Comparison of ENCODE assay signal across 12 cellular contexts in the genomic region with DNA sequence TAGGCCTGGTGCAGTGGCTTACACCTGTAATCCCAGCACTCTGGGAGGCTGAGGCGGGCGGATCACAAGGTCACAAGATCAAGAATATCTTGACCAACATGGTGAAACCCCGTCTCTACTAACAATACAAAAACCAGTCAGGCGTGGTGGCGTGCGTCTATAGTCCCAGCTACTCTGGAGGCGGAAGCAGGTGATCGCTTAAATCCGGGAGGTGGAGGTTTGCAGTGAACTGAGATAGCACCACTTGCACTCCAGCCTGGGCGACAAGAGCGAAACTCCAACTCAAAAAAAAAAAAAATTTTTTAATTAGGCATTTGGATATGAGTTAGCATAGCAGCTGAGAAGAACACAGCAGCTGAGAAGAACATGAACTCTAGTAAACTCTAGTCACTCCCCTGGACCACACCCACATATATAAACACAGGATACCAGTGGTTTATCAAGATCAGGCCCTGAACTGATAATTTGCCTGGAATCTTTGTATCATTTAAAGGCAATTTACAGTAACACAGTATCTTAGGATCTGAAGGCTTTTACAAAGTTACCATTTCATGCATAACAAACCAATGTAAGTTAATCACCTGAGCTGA. TPM values are rescaled to one million over a fixed set of nuclear protein-coding genes. Genes with fewer than 3 reads are reported as not detected.
DNase-seq lines count a peak whose midpoint lies in the region; ATAC-seq and TF ChIP-seq lines count a peak whose summit lies in the region.
"Had no signal": no experiment of that assay in that cellular context is flagged by ENCODE, and none has a peak within 500 bp of the region (broad histone marks: within the 10 kb centered on the region; RNA-seq: fewer than 3 reads in every experiment).

No MANE protein-coding gene starts in this region.

- in situ Hi-C loops in G401 (cut with HindIII; ENCODE audit: low sequenced_read_pairs), result no loop called here

- H3K9me3 ChIP-seq in CD4-positive, alpha-beta T cell (ENCODE audit: control insufficient read depth, low read length), result no peaks in the 10 kb centered on the region
- no peaks in the 10 kb centered on the region for H3K9me3 ChIP-seq in Peyer's patch

- H3K36me3 Mint-ChIP-seq in CD4-positive, alpha-beta T cell (ENCODE audit: low read depth), result peaks cover 5% of the 10 kb centered on the region
- H3K36me3 Mint-ChIP-seq: natural killer cell had no signal

- peaks cover 36% of the 10 kb centered on the region for H3K4me1 Mint-ChIP-seq in CD4-positive, alpha-beta T cell (ENCODE audit: low read depth)

- H3K4me3 ChIP-seq in Peyer's patch, result peak overlapping the region in 1 of 4 donors; percentile 7

- ATAC-seq in CD4-positive, alpha-beta T cell (ENCODE audit: poor library complexity), result peak; percentile 70
- ATAC-seq in GM18861 (IDR thresholded peaks at IDR 0.05; ENCODE audit: unreplicated experiment), result no peak
- ATAC-seq: natural killer cell had no signal

- TF ChIP-seq CTCF in CD4-positive, alpha-beta T cell (IDR thresholded peaks at IDR 0.05), result no peak
- TF ChIP-seq CTCF in Peyer's patch (IDR thresholded peaks at IDR 0.05), result no peak

- no peak overlapping the region for H3K27ac ChIP-seq in CD4-positive, alpha-beta T cell (ENCODE audit: low read depth, low read length)
- H3K27ac ChIP-seq in Peyer's patch, result peak overlapping the region; percentile 10 to 72 (median 54)

- no peaks in the 10 kb centered on the region for H3K27me3 ChIP-seq in CD4-positive, alpha-beta T cell (ENCODE audit: control insufficient read depth, insufficient read depth, low read length)
- no peaks in the 10 kb centered on the region for H3K27me3 ChIP-seq in Peyer's patch

- H3K4me3 Mint-ChIP-seq in CD4-positive, alpha-beta T cell, result peak overlapping the region; percentile 63
- H3K4me3 Mint-ChIP-seq: natural killer cell had no signal

- no peaks in the 10 kb centered on the region for H3K9me3 Mint-ChIP-seq in CD4-positive, alpha-beta T cell
- H3K9me3 Mint-ChIP-seq: natural killer cell had no signal

- intact Hi-C loops in CD4-positive, alpha-beta T cell (cut with DNase I, micrococcal nuclease), result loop anchor here (1.0 to 10.0 kb wide), 7 partner anchors 34 to 863 kb away; a partner anchor contains a TSS

- no peaks in the 10 kb centered on the region for H3K27me3 Mint-ChIP-seq in CD4-positive, alpha-beta T cell

- H3K36me3 ChIP-seq in Peyer's patch, result no peaks in the 10 kb centered on the region

- peak in 1 of 2 donors; percentile 6 for TF ChIP-seq POLR2A in Peyer's patch (IDR thresholded peaks at IDR 0.05)

- H3K27ac Mint-ChIP-seq in CD4-positive, alpha-beta T cell, result peak overlapping the region; percentile 83
- H3K27ac Mint-ChIP-seq: natural killer cell had no signal

- POLR2A ChIA-PET in CD4-positive, alpha-beta T cell (lab: Charles Lee), result interaction anchor here (0.7 to 1.5 kb wide), 5 partner anchors 12 to 183 kb away, joined by 3 to 6 read pairs (median 4); no protein-coding TSS in a partner anchor

- DNase-seq in CD4-positive, alpha-beta T cell, result peak in 1 of 10 experiments; percentile 23
- DNase-seq in H4 (ENCODE audit: low spot score) (peak; percentile 69), Peyer's patch (peak; percentile 67 to 88 (median 71)), left kidney (ENCODE audit: low read depth, low spot score) (peak; percentile 17), NCI-H1694 treated with DMSO at 0.1 percent for 48 hours (lab: John Stamatoyannopoulos, UW) (no peak), medulla oblongata (ENCODE audit: extremely low spot score) (no peak), G401 (ENCODE audit: low spot score) (no peak)
- DNase-seq: activated CD4-positive, CD25-positive, alpha-beta regulatory T cell treated with anti-CD3 and anti-CD28 coated beads, Interleukin-2, amount 50 U/mL, for 72 hours; DMS 273 treated with DMSO at 0.1 percent for 48 hours; natural killer cell; NCI-H2227 treated with DMSO at 0.1 percent for 48 hours had no signal

- H3K4me1 ChIP-seq in Peyer's patch, result peaks cover 0 to 13% (median 5%) of the 10 kb centered on the region in 4 donors

- CTCF ChIA-PET in CD4-positive, alpha-beta T cell (lab: Charles Lee), result interaction anchor here (0.7 to 1.8 kb wide), 2 partner anchors 30 to 34 kb away, joined by 3 to 6 read pairs; no protein-coding TSS in a partner anchor

RNA-seq across cellular contexts. Expression of a gene that starts 4.6 kb away (rescaled TPM):
- total RNA-seq in CD4-positive, alpha-beta T cell, result 10 to 100 TPM; 42.1 to 44.0 TPM
- total RNA-seq in H4 (2014; rRNA removed; shearing (Covaris generic)), result 21.2 and 24.4 TPM in 2 replicates
- 10 to 100 TPM; 35.6 to 68.5 (median 61.4) TPM for total RNA-seq in Peyer's patch
- total RNA-seq in G401 (2014; rRNA removed; shearing (Covaris generic)), result 147 and 192 TPM in 2 replicates

Comparison
In these comparisons a context has a peak if more than half of its experiments do, and no peak if none do; other contexts are left out.
1. DNase-seq: peak in H4 (single experiment), Peyer's patch (3 of 3) and left kidney (single experiment); none in NCI-H1694 treated with DMSO at 0.1 percent for 48 hours (single experiment), medulla oblongata (single experiment) and G401 (single experiment).